8 cellular contexts compared by ENCODE assay signal in the genomic region with DNA sequence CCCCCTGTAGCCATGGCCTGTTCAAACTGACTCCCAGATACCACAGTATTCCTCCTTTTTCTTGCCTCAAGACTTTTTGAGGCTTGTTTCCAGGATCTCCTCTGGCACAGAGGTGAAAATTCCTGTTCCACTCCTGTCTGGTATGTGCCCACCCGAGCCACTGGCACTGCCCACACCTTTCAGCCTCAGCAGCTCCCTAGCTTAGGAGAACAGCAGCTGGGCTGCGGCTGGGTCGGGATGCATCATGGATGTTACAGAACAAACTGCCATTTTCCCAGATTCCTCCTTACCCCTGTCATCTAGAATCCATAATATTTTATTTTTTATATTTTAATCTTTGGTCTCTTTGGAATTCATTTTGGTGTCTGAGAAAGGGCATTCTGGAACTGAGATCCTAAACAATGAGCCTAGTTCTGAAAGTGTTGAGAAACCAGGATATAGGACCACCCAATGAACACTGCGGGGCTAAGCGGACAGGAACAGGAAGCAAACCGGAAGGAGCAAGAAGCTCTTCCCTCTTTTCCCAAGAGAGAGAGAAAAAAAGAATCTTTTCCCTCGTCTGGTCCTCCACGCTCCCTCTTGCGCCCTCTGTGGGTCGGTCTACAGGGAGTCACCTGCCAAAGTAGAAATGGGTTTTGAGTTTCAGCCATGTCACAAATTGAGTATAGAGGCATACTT.
A peak's percentile ranks its signal among the peaks of the same experiment; 100 is the strongest.
DNase-seq lines count a peak whose midpoint lies in the region; ATAC-seq and TF ChIP-seq lines count a peak whose summit lies in the region.

No MANE protein-coding gene starts in this region.

- peak; percentile 32 for DNase-seq in DMS79 treated with DMSO at 0.1 percent for 48 hours (lab: John Stamatoyannopoulos, UW)
- DNase-seq in DMS79 (lab: John Stamatoyannopoulos, UW), result no peak
- peak; percentile 91 for DNase-seq in NCI-H1694 (lab: John Stamatoyannopoulos, UW)
- DNase-seq in T-helper 9 cell, result peak; percentile 66
- DNase-seq in astrocyte of the spinal cord (ENCODE audit: low read depth, low spot score), result peak; percentile 85
- peak; percentile 70 for DNase-seq in iPS DF 6.9 (ENCODE audit: low read depth, low spot score)
- DNase-seq in smooth muscle cell of the brain vasculature (ENCODE audit: low read depth, low spot score), result peak; percentile 65

- H3K27ac ChIP-seq in iPS DF 6.9 (ENCODE audit: low read length), result no peak overlapping the region

- no peaks in the 10 kb centered on the region; the same call in 1 of the 2 replicates for H3K27me3 ChIP-seq in iPS DF 6.9 (ENCODE audit: control insufficient read depth, insufficient read depth, low read length)

- no peaks in the 10 kb centered on the region for H3K9me3 ChIP-seq in iPS DF 6.9 (ENCODE audit: control insufficient read depth, insufficient read depth, low read length)

- H3K36me3 ChIP-seq in iPS DF 6.9 (ENCODE audit: control insufficient read depth, insufficient read depth, low read length), result no peaks in the 10 kb centered on the region

- H3K4me1 ChIP-seq in iPS DF 6.9 (ENCODE audit: control insufficient read depth, insufficient read depth, low read length), result no peaks in the 10 kb centered on the region

- H3K4me3 ChIP-seq in astrocyte of the spinal cord (ENCODE audit: low read depth, low read length) (peak overlapping the region; percentile 17), iPS DF 6.9 (ENCODE audit: low read length) (no peak overlapping the region)

- TF ChIP-seq CTCF in astrocyte of the spinal cord (IDR thresholded peaks at IDR 0.05; ENCODE audit: low read depth, low read length), result peak; percentile 96

- in situ Hi-C loops in astrocyte of the spinal cord (cut with HindIII; ENCODE audit: low sequenced_read_pairs), result no loop called here

- ATAC-seq in GM21360 (IDR thresholded peaks at IDR 0.05; ENCODE audit: unreplicated experiment), result no peak

- no CpG with 5 or more reads among the region's 10 CpGs for whole genome bisulfite sequencing in iPS DF 6.9 (ENCODE audit: insufficient coverage, insufficient read length)
